7 cellular contexts compared by ENCODE assay signal in genomic region chr6:50457351-50457750, GRCh38.
"Had no signal": no experiment of that assay in that cellular context is flagged by ENCODE, and none has a peak within 500 bp of the region (broad histone marks: within the 10 kb centered on the region; RNA-seq: fewer than 3 reads in every experiment).

No MANE protein-coding gene starts in this region.

- ATAC-seq: GM12878 had no signal

- H3K4me3 ChIP-seq: GM12878 had no signal

- DNase-seq: GDM1, GF-D8 had no signal

- FAIRE-seq: GM12878, GM12891, GM12892, GM18507, GM19239 had no signal
